24 cellular contexts compared by ENCODE assay signal in genomic region chr9:549425-549997, GRCh38.
"Had no signal": no experiment of that assay in that cellular context is flagged by ENCODE, and none has a peak within 500 bp of the region (broad histone marks: within the 10 kb centered on the region; RNA-seq: fewer than 3 reads in every experiment).

No MANE protein-coding gene starts in this region.

- H3K4me1 Mint-ChIP-seq: activated naive CD8-positive, alpha-beta T cell treated with anti-CD3 and anti-CD28 coated beads for 36 hours had no signal

- H3K27ac Mint-ChIP-seq: activated naive CD8-positive, alpha-beta T cell treated with anti-CD3 and anti-CD28 coated beads for 36 hours; activated T-helper 2 cell treated with anti-CD3 and anti-CD28 coated beads, Interferon-gamma antibody, Interleukin-2, Interleukin-4, amounts not matched to agents 10 μg/mL and 5 μg/mL and 100 μg/mL, durations not matched to agents 14 hours and 24 hours and 36 hours; effector memory CD8-positive, alpha-beta T cell; natural killer cell treated with Interleukin-12 subunit alpha and Interleukin-12 subunit beta and Interleukin-15 and Interleukin-18, amount 100 ng/mL, for 72 hours had no signal

- ATAC-seq: activated T-cell treated with anti-CD3 and anti-CD28 coated beads, Interleukin-2, amount 50 U/mL, for 4 hours; effector memory CD8-positive, alpha-beta T cell; gastrocnemius medialis; lower lobe of right lung; natural killer cell treated with Interleukin-12 subunit alpha and Interleukin-12 subunit beta and Interleukin-15 and Interleukin-18, amount 100 ng/mL, for 72 hours; T-helper 17 cell had no signal

- H3K27ac ChIP-seq: breast epithelium, colonic mucosa, esophagus squamous epithelium, gastrocnemius medialis, lower lobe of right lung, pancreas, testis, upper lobe of left lung had no signal

- H3K27me3 Mint-ChIP-seq: activated naive CD8-positive, alpha-beta T cell treated with anti-CD3 and anti-CD28 coated beads for 36 hours had no signal

- H3K9me3 ChIP-seq: breast epithelium, colonic mucosa, esophagus squamous epithelium, gastrocnemius medialis, lower lobe of right lung, pancreas, testis, upper lobe of left lung had no signal

- DNase-seq: activated CD4-positive, alpha-beta T cell treated with anti-CD3 and anti-CD28 coated beads for 4 hours; activated CD4-positive, alpha-beta T cell treated with anti-CD3 and anti-CD28 coated beads, Interleukin-2, amount 50 U/mL, for 48 hours; activated CD4-positive, CD25-positive, alpha-beta regulatory T cell; activated CD8-positive, alpha-beta memory T cell treated with anti-CD3 and anti-CD28 coated beads, Interleukin-2, amount 50 U/mL, for 48 hours; activated naive CD4-positive, alpha-beta T cell; activated naive CD8-positive, alpha-beta T cell treated with anti-CD3 and anti-CD28 coated beads for 36 hours; activated T-cell treated with anti-CD3 and anti-CD28 coated beads, Interleukin-2, amount 50 U/mL, for 4 hours; dorsolateral prefrontal cortex; effector memory CD8-positive, alpha-beta T cell; esophagus squamous epithelium; gastrocnemius medialis; hypothalamus; lower lobe of right lung; pancreas; stimulated activated CD4-positive, alpha-beta T cell treated with anti-CD3 and anti-CD28 coated beads, Interleukin-2, amount 100 ng/mL, for 48 hours; stimulated activated naive CD4-positive, alpha-beta T cell; SW 1271; T-helper 17 cell; testis; upper lobe of left lung had no signal

- H3K4me3 ChIP-seq: breast epithelium, colonic mucosa, esophagus squamous epithelium, gastrocnemius medialis, lower lobe of right lung, pancreas, testis, upper lobe of left lung had no signal

- H3K36me3 Mint-ChIP-seq: activated naive CD8-positive, alpha-beta T cell treated with anti-CD3 and anti-CD28 coated beads for 36 hours; natural killer cell treated with Interleukin-12 subunit alpha and Interleukin-12 subunit beta and Interleukin-15 and Interleukin-18, amount 100 ng/mL, for 72 hours had no signal

- H3K27me3 ChIP-seq: breast epithelium, colonic mucosa, dorsolateral prefrontal cortex, esophagus squamous epithelium, gastrocnemius medialis, pancreas, testis, upper lobe of left lung had no signal

- H3K4me3 Mint-ChIP-seq: activated naive CD8-positive, alpha-beta T cell treated with anti-CD3 and anti-CD28 coated beads for 36 hours; activated T-cell treated with anti-CD3 and anti-CD28 coated beads, Interleukin-2, amount 50 U/mL, for 4 hours; effector memory CD8-positive, alpha-beta T cell; natural killer cell treated with Interleukin-12 subunit alpha and Interleukin-12 subunit beta and Interleukin-15 and Interleukin-18, amount 100 ng/mL, for 72 hours; T-helper 17 cell had no signal

- H3K4me1 ChIP-seq: breast epithelium, colonic mucosa had no signal

- H3K9me3 Mint-ChIP-seq: activated naive CD8-positive, alpha-beta T cell treated with anti-CD3 and anti-CD28 coated beads for 36 hours; activated T-cell treated with anti-CD3 and anti-CD28 coated beads, Interleukin-2, amount 50 U/mL, for 4 hours; activated T-helper 2 cell treated with anti-CD3 and anti-CD28 coated beads, Interferon-gamma antibody, Interleukin-2, Interleukin-4, amounts not matched to agents 10 μg/mL and 5 μg/mL and 100 μg/mL, durations not matched to agents 14 hours and 24 hours and 36 hours; effector memory CD8-positive, alpha-beta T cell; natural killer cell treated with Interleukin-12 subunit alpha and Interleukin-12 subunit beta and Interleukin-15 and Interleukin-18, amount 100 ng/mL, for 72 hours had no signal

- H3K36me3 ChIP-seq: breast epithelium, colonic mucosa, gastrocnemius medialis, pancreas had no signal
